ENCODE assay signal across 1 cellular context in genomic region chr5:17398866-17399835, GRCh38.
TF ChIP-seq lines count a peak whose summit lies in the region.

No MANE protein-coding gene starts in this region.

TF ChIP-seq in IMR-90, 13 proteins besides CTCF, POLR2A, EP300 and RAD21:
- TF ChIP-seq RFX5 (IDR thresholded peaks at IDR 0.05; ENCODE audit: low read depth, low read length), result no peak
- no peak for TF ChIP-seq CEBPB (IDR thresholded peaks at IDR 0.05; ENCODE audit: low read depth, low read length)
- no peak for TF ChIP-seq ELK1 (IDR thresholded peaks at IDR 0.05; ENCODE audit: borderline replicate concordance, low read depth, low read length)
- no peak for TF ChIP-seq RCOR1 (IDR thresholded peaks at IDR 0.05; ENCODE audit: insufficient replicate concordance, low read length)
- no peak for TF ChIP-seq MAFK (IDR thresholded peaks at IDR 0.05; ENCODE audit: low read depth, low read length)
- TF ChIP-seq, protein P1, sequence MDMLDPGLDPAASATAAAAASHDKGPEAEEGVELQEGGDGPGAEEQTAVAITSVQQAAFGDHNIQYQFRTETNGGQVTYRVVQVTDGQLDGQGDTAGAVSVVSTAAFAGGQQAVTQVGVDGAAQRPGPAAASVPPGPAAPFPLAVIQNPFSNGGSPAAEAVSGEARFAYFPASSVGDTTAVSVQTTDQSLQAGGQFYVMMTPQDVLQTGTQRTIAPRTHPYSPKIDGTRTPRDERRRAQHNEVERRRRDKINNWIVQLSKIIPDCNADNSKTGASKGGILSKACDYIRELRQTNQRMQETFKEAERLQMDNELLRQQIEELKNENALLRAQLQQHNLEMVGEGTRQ (IDR thresholded peaks at IDR 0.05; ENCODE audit: low read depth, low read length), result no peak
- no peak for TF ChIP-seq MXI1 (IDR thresholded peaks at IDR 0.05; ENCODE audit: borderline replicate concordance, low read depth, low read length)
- TF ChIP-seq FOS (IDR thresholded peaks at IDR 0.05; ENCODE audit: low read depth, low read length), result no peak
- no peak for TF ChIP-seq SMC3 (IDR thresholded peaks at IDR 0.05; ENCODE audit: low read depth, low read length)
- no peak for TF ChIP-seq MAZ (IDR thresholded peaks at IDR 0.05; ENCODE audit: borderline replicate concordance, low read depth, low read length)
- TF ChIP-seq NFE2L2 (IDR thresholded peaks at IDR 0.05; ENCODE audit: low read depth, low read length), result no peak
- no peak for TF ChIP-seq CHD1 (IDR thresholded peaks at IDR 0.05; ENCODE audit: low read depth, low read length)
- no peak for TF ChIP-seq BHLHE40 (IDR thresholded peaks at IDR 0.05; ENCODE audit: low read depth, low read length)
